ENCODE assay signal across 8 cellular contexts in genomic region chr7:1176891-1177373, GRCh38. TPM values are rescaled to one million over a fixed set of nuclear protein-coding genes. Genes with fewer than 3 reads are reported as not detected.
A peak's percentile ranks its signal among the peaks of the same experiment; 100 is the strongest.
DNase-seq lines count a peak whose midpoint lies in the region; ATAC-seq and TF ChIP-seq lines count a peak whose summit lies in the region.

No MANE protein-coding gene starts in this region.

- DNase-seq in NCI-H2107 treated with DMSO at 0.1 percent for 48 hours (lab: John Stamatoyannopoulos, UW; ENCODE audit: unreplicated experiment) (peak; percentile 54), NCI-H2107 (lab: John Stamatoyannopoulos, UW) (no peak), NCI-H1092 (lab: John Stamatoyannopoulos, UW) (peak; percentile 51), activated B cell treated with CpG ODN at 0.5 μM for 24 hours (peak; percentile 71), mammary epithelial cell (peak; percentile 22), right lobe of liver (peak; percentile 64 to 74 (median 74))
- DNase-seq in stimulated activated CD8-positive, alpha-beta memory T cell treated with anti-CD3 and anti-CD28 coated beads, Interleukin-4, amount 100 ng/mL, for 1 hour (ENCODE audit: low read depth in 2 of 2, low spot score in 1 of 2) = peak; percentile 38 to 62

- CTCF ChIA-PET in activated B cell treated with CpG ODN at 0.5 μM for 24 hours (lab: Charles Lee) (interaction anchor here (0.9 to 3.2 kb wide), 14 partner anchors 9 to 268 kb away, joined by 3 to 59 read pairs (median 6); partner anchors contain the start of gene ZFAND2A), mammary epithelial cell (lab: Charles Lee; ENCODE audit: low non-redundant PET) (interaction anchor here (0.6 to 0.7 kb wide), 2 partner anchors 41 to 303 kb away, joined by 3 to 5 read pairs; no protein-coding TSS in a partner anchor)

- dilution Hi-C loops in mammary epithelial cell (cut with HindIII; ENCODE audit: low sequenced_read_pairs) = no loop called here

- H4K20me1 ChIP-seq in mammary epithelial cell (ENCODE audit: insufficient read depth, low read length) = no peaks in the 10 kb centered on the region

- no peak overlapping the region for H2AFZ ChIP-seq in mammary epithelial cell (ENCODE audit: low read depth, low read length)

- H3K9ac ChIP-seq in mammary epithelial cell (ENCODE audit: insufficient read depth, low read length) = no peak overlapping the region

- peaks cover 11% of the 10 kb centered on the region for H3K4me1 Mint-ChIP-seq in activated B cell treated with CpG ODN at 0.5 μM for 24 hours

- H3K27ac ChIP-seq in mammary epithelial cell (ENCODE audit: insufficient read depth, low read depth, low read length) (no peak overlapping the region), right lobe of liver (no peak overlapping the region)

- TF ChIP-seq CTCF in activated B cell treated with CpG ODN at 0.5 μM for 24 hours (IDR thresholded peaks at IDR 0.05) (no peak), mammary epithelial cell (conservative IDR thresholded peaks at IDR 0.05 in 1 of 2, IDR thresholded peaks at IDR 0.05 in 1 of 2; ENCODE audit: extremely low read depth in 1 of 2, insufficient read depth in 1 of 2, low read depth in 1 of 2, low read length in 2 of 2) (peak; percentile 64 to 65), right lobe of liver (IDR thresholded peaks at IDR 0.05) (peak; percentile 52 to 74 (median 58))

- H3K36me3 ChIP-seq in mammary epithelial cell (ENCODE audit: insufficient read depth, low read length) (no peaks in the 10 kb centered on the region), right lobe of liver (no peaks in the 10 kb centered on the region)

- ATAC-seq in activated B cell treated with CpG ODN at 0.5 μM for 24 hours (ENCODE audit: low read depth) = peak; percentile 78
- peak; percentile 66 to 78 (median 76) for ATAC-seq in right lobe of liver
- ATAC-seq in HG03521 (IDR thresholded peaks at IDR 0.05; ENCODE audit: unreplicated experiment) = no peak

- peaks cover 8% of the 10 kb centered on the region for H3K4me1 ChIP-seq in mammary epithelial cell (ENCODE audit: insufficient read depth, low read length)
- peaks cover 0 to 9% (median 2%) of the 10 kb centered on the region in 4 donors for H3K4me1 ChIP-seq in right lobe of liver

- WGBS in mammary epithelial cell (ENCODE audit: low coverage, missing lambda C conversion rate) = 35% methylated on average over 22 of the region's 22 CpGs
- 43% methylated on average over 22 of the region's 22 CpGs for WGBS in right lobe of liver (ENCODE audit: insufficient coverage, low coverage, low lambda C conversion rate, missing lambda C conversion rate)

- no peaks in the 10 kb centered on the region for H3K79me2 ChIP-seq in mammary epithelial cell (ENCODE audit: insufficient read depth, low read length)

- H3K27ac Mint-ChIP-seq in activated B cell treated with CpG ODN at 0.5 μM for 24 hours = no peak overlapping the region

- H3K9me3 Mint-ChIP-seq in activated B cell treated with CpG ODN at 0.5 μM for 24 hours = peaks cover 1% of the 10 kb centered on the region

- peaks cover 22% of the 10 kb centered on the region for H3K27me3 Mint-ChIP-seq in activated B cell treated with CpG ODN at 0.5 μM for 24 hours

- H3K4me3 ChIP-seq in mammary epithelial cell (replicated peaks in 1 of 3; ENCODE audit: insufficient read depth in 1 of 3, low read depth in 2 of 3, low read length in 3 of 3) = no peak overlapping the region
- no peak overlapping the region for H3K4me3 ChIP-seq in right lobe of liver

- no peak overlapping the region for H3K4me3 Mint-ChIP-seq in activated B cell treated with CpG ODN at 0.5 μM for 24 hours

- TF ChIP-seq POLR2A in right lobe of liver (IDR thresholded peaks at IDR 0.05) = no peak

- BruUV-seq in mammary epithelial cell (replicated peaks; lab: Mats Ljungman, UMichigan) = no TSS peak

- H3K27me3 ChIP-seq in mammary epithelial cell (ENCODE audit: insufficient read depth, low read length) = no peaks in the 10 kb centered on the region
- no peaks in the 10 kb centered on the region for H3K27me3 ChIP-seq in right lobe of liver

- H3K4me2 ChIP-seq in mammary epithelial cell (ENCODE audit: insufficient read depth, low read depth, low read length) = no peak overlapping the region

- POLR2A ChIA-PET in activated B cell treated with CpG ODN at 0.5 μM for 24 hours (lab: Charles Lee) = interaction anchor here (0.6 to 1.5 kb wide), 4 partner anchors 38 to 270 kb away, joined by 3 to 9 read pairs (median 4); no protein-coding TSS in a partner anchor

- intact Hi-C loops in activated B cell treated with CpG ODN at 0.5 μM for 24 hours (cut with micrococcal nuclease) (loop anchor here (1.0 to 5.0 kb wide), 5 partner anchors 35 to 269 kb away; no protein-coding TSS in a partner anchor), mammary epithelial cell (cut with micrococcal nuclease) (loop anchor here (1.0 to 2.0 kb wide), 2 partner anchors 90 to 184 kb away; no protein-coding TSS in a partner anchor), right lobe of liver (cut with DNase I) (loop anchor here in 1 of 2 donors (10.0 kb wide), 1 partner anchor 182 kb away; no protein-coding TSS in a partner anchor)

- in situ Hi-C loops in mammary epithelial cell (cut with MboI; ENCODE audit: low sequenced_read_pairs in 2 of 2) = loop anchor here in 1 of 2 donors (25.0 kb wide), 1 partner anchor 285 kb away; the partner anchor contains the start of gene MICALL2

- H3K9me3 ChIP-seq in mammary epithelial cell (replicated peaks; ENCODE audit: insufficient read depth, low read length) (no peaks in the 10 kb centered on the region), right lobe of liver (no peaks in the 10 kb centered on the region)

- no peaks in the 10 kb centered on the region for H3K36me3 Mint-ChIP-seq in activated B cell treated with CpG ODN at 0.5 μM for 24 hours (ENCODE audit: low read depth)

RNA-seq across cellular contexts. Expression of gene ZFAND2A, which starts 16.9 kb away (rescaled TPM):
- total RNA-seq in activated B cell treated with CpG ODN at 0.5 μM for 24 hours (20.4 and 21.6 TPM in 2 replicates), mammary epithelial cell (10 to 100 TPM; 11.5 to 20.8 TPM), right lobe of liver (10 to 100 TPM; 24.3 to 43.1 (median 31.8) TPM)
- 24.1 TPM for polyA plus RNA-seq in mammary epithelial cell
- 10.2 TPM for polyA minus RNA-seq in mammary epithelial cell

RNA-seq across cellular contexts. Expression of gene UNCX, which starts 55.7 kb away (rescaled TPM):
- total RNA-seq in activated B cell treated with CpG ODN at 0.5 μM for 24 hours = not detected in 2 replicates
- total RNA-seq in mammary epithelial cell = not detected
- polyA plus RNA-seq in mammary epithelial cell = not detected
- polyA minus RNA-seq in mammary epithelial cell = not detected
- total RNA-seq in right lobe of liver = not detected
